ENCODE assay signal across 1 cellular context in genomic region chr1:226074046-226074445, GRCh38.
TF ChIP-seq lines count a peak whose summit lies in the region.

No MANE protein-coding gene starts in this region.

TF ChIP-seq in K562, 482 proteins besides CTCF, POLR2A, EP300 and RAD21 (continued from another document and continues in another):
- TF ChIP-seq ZMIZ1 (IDR thresholded peaks at IDR 0.05; ENCODE audit: low read depth in 2 of 2, low read length in 2 of 2) (no peak), KLF10 (CRISPR knock-in tag; IDR thresholded peaks at IDR 0.05) (no peak), ZNF785 (CRISPR knock-in tag; IDR thresholded peaks at IDR 0.05) (0 out of 2 replicates have a peak, but pooled peaks have one; percentile 14), SAP30 (IDR thresholded peaks at IDR 0.05; ENCODE audit: borderline replicate concordance, insufficient read depth, low read depth, low read length, poor library complexity, severe bottlenecking) (no peak), ASH1L (IDR thresholded peaks at IDR 0.05; ENCODE audit: borderline replicate concordance, low read depth, partially characterized antibody) (no peak), NR2F6 (CRISPR knock-in tag; IDR thresholded peaks at IDR 0.05) (0 out of 2 replicates have a peak, but pooled peaks have one; percentile 20), TBP (optimal IDR thresholded peaks at IDR 0.05; ENCODE audit: low read depth, low read length) (no peak), OTX1 (CRISPR knock-in tag; IDR thresholded peaks at IDR 0.05) (0 out of 2 replicates have a peak, but pooled peaks have one; percentile 37), MYNN (IDR thresholded peaks at IDR 0.05) (0 out of 2 replicates have a peak, but pooled peaks have one; percentile 20), MYNN (CRISPR knock-in tag; IDR thresholded peaks at IDR 0.05) (no peak), ZNF316 (IDR thresholded peaks at IDR 0.05) (no peak), FOXK2 (conservative IDR thresholded peaks at IDR 0.05 in 1 of 2, IDR thresholded peaks at IDR 0.05 in 1 of 2; ENCODE audit: low read depth in 2 of 2) (no peak), RBFOX2 (IDR thresholded peaks at IDR 0.05; ENCODE audit: low read depth, low read length) (no peak), PML (IDR thresholded peaks at IDR 0.05; ENCODE audit: low read length) (no peak), JUNB (CRISPR knock-in tag; conservative IDR thresholded peaks at IDR 0.05) (no peak), CSDE1 (IDR thresholded peaks at IDR 0.05) (no peak), ZFPM2 (CRISPR knock-in tag; IDR thresholded peaks at IDR 0.05) (no peak), FOXJ2 (tag; IDR thresholded peaks at IDR 0.05) (no peak), ZNF408 (CRISPR knock-in tag; IDR thresholded peaks at IDR 0.05; ENCODE audit: low read depth) (no peak), ZNF274 (IDR thresholded peaks at IDR 0.05; ENCODE audit: borderline replicate concordance, low read depth, low read length) (no peak), KDM1A (IDR thresholded peaks at IDR 0.05) (no peak), RBM17 (IDR thresholded peaks at IDR 0.05; ENCODE audit: borderline replicate concordance, low read depth, low read length) (no peak), ZNF57 (CRISPR knock-in tag; IDR thresholded peaks at IDR 0.05) (no peak), ZNF589 (CRISPR knock-in tag; IDR thresholded peaks at IDR 0.05; ENCODE audit: low read depth) (no peak), MXI1 (IDR thresholded peaks at IDR 0.05; ENCODE audit: low read depth, low read length) (no peak), ZNF212 (CRISPR knock-in tag; IDR thresholded peaks at IDR 0.05) (no peak), ZNF23 (CRISPR knock-in tag; IDR thresholded peaks at IDR 0.05) (0 out of 2 replicates have a peak, but pooled peaks have one; percentile 8), SIN3B (IDR thresholded peaks at IDR 0.05; ENCODE audit: low read depth) (no peak), CREBBP (IDR thresholded peaks at IDR 0.05; ENCODE audit: low read depth, low read length) (no peak), POLR2G (IDR thresholded peaks at IDR 0.05; ENCODE audit: low read depth, low read length) (0 out of 2 replicates have a peak, but pooled peaks have one; percentile 11), PTRF (tag; IDR thresholded peaks at IDR 0.05) (no peak)
- TF ChIP-seq, protein P1, sequence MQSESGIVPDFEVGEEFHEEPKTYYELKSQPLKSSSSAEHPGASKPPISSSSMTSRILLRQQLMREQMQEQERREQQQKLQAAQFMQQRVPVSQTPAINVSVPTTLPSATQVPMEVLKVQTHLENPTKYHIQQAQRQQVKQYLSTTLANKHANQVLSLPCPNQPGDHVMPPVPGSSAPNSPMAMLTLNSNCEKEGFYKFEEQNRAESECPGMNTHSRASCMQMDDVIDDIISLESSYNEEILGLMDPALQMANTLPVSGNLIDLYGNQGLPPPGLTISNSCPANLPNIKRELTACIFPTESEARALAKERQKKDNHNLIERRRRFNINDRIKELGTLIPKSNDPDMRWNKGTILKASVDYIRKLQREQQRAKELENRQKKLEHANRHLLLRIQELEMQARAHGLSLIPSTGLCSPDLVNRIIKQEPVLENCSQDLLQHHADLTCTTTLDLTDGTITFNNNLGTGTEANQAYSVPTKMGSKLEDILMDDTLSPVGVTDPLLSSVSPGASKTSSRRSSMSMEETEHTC (IDR thresholded peaks at IDR 0.05), result no peak
- TF ChIP-seq, protein P2, sequence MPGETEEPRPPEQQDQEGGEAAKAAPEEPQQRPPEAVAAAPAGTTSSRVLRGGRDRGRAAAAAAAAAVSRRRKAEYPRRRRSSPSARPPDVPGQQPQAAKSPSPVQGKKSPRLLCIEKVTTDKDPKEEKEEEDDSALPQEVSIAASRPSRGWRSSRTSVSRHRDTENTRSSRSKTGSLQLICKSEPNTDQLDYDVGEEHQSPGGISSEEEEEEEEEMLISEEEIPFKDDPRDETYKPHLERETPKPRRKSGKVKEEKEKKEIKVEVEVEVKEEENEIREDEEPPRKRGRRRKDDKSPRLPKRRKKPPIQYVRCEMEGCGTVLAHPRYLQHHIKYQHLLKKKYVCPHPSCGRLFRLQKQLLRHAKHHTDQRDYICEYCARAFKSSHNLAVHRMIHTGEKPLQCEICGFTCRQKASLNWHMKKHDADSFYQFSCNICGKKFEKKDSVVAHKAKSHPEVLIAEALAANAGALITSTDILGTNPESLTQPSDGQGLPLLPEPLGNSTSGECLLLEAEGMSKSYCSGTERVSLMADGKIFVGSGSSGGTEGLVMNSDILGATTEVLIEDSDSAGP (CRISPR knock-in tag; IDR thresholded peaks at IDR 0.05), result no peak
- TF ChIP-seq, protein P3, sequence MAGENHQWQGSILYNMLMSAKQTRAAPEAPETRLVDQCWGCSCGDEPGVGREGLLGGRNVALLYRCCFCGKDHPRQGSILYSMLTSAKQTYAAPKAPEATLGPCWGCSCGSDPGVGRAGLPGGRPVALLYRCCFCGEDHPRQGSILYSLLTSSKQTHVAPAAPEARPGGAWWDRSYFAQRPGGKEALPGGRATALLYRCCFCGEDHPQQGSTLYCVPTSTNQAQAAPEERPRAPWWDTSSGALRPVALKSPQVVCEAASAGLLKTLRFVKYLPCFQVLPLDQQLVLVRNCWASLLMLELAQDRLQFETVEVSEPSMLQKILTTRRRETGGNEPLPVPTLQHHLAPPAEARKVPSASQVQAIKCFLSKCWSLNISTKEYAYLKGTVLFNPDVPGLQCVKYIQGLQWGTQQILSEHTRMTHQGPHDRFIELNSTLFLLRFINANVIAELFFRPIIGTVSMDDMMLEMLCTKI (IDR thresholded peaks at IDR 0.05; ENCODE audit: partially characterized antibody), result no peak
- TF ChIP-seq, protein P4, sequence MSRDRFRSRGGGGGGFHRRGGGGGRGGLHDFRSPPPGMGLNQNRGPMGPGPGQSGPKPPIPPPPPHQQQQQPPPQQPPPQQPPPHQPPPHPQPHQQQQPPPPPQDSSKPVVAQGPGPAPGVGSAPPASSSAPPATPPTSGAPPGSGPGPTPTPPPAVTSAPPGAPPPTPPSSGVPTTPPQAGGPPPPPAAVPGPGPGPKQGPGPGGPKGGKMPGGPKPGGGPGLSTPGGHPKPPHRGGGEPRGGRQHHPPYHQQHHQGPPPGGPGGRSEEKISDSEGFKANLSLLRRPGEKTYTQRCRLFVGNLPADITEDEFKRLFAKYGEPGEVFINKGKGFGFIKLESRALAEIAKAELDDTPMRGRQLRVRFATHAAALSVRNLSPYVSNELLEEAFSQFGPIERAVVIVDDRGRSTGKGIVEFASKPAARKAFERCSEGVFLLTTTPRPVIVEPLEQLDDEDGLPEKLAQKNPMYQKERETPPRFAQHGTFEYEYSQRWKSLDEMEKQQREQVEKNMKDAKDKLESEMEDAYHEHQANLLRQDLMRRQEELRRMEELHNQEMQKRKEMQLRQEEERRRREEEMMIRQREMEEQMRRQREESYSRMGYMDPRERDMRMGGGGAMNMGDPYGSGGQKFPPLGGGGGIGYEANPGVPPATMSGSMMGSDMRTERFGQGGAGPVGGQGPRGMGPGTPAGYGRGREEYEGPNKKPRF (IDR thresholded peaks at IDR 0.05; ENCODE audit: low read depth, low read length), result no peak
- TF ChIP-seq, protein P5, sequence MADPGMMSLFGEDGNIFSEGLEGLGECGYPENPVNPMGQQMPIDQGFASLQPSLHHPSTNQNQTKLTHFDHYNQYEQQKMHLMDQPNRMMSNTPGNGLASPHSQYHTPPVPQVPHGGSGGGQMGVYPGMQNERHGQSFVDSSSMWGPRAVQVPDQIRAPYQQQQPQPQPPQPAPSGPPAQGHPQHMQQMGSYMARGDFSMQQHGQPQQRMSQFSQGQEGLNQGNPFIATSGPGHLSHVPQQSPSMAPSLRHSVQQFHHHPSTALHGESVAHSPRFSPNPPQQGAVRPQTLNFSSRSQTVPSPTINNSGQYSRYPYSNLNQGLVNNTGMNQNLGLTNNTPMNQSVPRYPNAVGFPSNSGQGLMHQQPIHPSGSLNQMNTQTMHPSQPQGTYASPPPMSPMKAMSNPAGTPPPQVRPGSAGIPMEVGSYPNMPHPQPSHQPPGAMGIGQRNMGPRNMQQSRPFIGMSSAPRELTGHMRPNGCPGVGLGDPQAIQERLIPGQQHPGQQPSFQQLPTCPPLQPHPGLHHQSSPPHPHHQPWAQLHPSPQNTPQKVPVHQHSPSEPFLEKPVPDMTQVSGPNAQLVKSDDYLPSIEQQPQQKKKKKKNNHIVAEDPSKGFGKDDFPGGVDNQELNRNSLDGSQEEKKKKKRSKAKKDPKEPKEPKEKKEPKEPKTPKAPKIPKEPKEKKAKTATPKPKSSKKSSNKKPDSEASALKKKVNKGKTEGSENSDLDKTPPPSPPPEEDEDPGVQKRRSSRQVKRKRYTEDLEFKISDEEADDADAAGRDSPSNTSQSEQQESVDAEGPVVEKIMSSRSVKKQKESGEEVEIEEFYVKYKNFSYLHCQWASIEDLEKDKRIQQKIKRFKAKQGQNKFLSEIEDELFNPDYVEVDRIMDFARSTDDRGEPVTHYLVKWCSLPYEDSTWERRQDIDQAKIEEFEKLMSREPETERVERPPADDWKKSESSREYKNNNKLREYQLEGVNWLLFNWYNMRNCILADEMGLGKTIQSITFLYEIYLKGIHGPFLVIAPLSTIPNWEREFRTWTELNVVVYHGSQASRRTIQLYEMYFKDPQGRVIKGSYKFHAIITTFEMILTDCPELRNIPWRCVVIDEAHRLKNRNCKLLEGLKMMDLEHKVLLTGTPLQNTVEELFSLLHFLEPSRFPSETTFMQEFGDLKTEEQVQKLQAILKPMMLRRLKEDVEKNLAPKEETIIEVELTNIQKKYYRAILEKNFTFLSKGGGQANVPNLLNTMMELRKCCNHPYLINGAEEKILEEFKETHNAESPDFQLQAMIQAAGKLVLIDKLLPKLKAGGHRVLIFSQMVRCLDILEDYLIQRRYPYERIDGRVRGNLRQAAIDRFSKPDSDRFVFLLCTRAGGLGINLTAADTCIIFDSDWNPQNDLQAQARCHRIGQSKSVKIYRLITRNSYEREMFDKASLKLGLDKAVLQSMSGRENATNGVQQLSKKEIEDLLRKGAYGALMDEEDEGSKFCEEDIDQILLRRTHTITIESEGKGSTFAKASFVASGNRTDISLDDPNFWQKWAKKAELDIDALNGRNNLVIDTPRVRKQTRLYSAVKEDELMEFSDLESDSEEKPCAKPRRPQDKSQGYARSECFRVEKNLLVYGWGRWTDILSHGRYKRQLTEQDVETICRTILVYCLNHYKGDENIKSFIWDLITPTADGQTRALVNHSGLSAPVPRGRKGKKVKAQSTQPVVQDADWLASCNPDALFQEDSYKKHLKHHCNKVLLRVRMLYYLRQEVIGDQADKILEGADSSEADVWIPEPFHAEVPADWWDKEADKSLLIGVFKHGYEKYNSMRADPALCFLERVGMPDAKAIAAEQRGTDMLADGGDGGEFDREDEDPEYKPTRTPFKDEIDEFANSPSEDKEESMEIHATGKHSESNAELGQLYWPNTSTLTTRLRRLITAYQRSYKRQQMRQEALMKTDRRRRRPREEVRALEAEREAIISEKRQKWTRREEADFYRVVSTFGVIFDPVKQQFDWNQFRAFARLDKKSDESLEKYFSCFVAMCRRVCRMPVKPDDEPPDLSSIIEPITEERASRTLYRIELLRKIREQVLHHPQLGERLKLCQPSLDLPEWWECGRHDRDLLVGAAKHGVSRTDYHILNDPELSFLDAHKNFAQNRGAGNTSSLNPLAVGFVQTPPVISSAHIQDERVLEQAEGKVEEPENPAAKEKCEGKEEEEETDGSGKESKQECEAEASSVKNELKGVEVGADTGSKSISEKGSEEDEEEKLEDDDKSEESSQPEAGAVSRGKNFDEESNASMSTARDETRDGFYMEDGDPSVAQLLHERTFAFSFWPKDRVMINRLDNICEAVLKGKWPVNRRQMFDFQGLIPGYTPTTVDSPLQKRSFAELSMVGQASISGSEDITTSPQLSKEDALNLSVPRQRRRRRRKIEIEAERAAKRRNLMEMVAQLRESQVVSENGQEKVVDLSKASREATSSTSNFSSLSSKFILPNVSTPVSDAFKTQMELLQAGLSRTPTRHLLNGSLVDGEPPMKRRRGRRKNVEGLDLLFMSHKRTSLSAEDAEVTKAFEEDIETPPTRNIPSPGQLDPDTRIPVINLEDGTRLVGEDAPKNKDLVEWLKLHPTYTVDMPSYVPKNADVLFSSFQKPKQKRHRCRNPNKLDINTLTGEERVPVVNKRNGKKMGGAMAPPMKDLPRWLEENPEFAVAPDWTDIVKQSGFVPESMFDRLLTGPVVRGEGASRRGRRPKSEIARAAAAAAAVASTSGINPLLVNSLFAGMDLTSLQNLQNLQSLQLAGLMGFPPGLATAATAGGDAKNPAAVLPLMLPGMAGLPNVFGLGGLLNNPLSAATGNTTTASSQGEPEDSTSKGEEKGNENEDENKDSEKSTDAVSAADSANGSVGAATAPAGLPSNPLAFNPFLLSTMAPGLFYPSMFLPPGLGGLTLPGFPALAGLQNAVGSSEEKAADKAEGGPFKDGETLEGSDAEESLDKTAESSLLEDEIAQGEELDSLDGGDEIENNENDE (IDR thresholded peaks at IDR 0.05; ENCODE audit: low read depth, low read length), result no peak
- TF ChIP-seq, protein P6, sequence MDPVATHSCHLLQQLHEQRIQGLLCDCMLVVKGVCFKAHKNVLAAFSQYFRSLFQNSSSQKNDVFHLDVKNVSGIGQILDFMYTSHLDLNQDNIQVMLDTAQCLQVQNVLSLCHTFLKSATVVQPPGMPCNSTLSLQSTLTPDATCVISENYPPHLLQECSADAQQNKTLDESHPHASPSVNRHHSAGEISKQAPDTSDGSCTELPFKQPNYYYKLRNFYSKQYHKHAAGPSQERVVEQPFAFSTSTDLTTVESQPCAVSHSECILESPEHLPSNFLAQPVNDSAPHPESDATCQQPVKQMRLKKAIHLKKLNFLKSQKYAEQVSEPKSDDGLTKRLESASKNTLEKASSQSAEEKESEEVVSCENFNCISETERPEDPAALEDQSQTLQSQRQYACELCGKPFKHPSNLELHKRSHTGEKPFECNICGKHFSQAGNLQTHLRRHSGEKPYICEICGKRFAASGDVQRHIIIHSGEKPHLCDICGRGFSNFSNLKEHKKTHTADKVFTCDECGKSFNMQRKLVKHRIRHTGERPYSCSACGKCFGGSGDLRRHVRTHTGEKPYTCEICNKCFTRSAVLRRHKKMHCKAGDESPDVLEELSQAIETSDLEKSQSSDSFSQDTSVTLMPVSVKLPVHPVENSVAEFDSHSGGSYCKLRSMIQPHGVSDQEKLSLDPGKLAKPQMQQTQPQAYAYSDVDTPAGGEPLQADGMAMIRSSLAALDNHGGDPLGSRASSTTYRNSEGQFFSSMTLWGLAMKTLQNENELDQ (CRISPR knock-in tag; IDR thresholded peaks at IDR 0.05; ENCODE audit: borderline replicate concordance), result no peak
